28 cellular contexts compared by ENCODE assay signal in the genomic region with DNA sequence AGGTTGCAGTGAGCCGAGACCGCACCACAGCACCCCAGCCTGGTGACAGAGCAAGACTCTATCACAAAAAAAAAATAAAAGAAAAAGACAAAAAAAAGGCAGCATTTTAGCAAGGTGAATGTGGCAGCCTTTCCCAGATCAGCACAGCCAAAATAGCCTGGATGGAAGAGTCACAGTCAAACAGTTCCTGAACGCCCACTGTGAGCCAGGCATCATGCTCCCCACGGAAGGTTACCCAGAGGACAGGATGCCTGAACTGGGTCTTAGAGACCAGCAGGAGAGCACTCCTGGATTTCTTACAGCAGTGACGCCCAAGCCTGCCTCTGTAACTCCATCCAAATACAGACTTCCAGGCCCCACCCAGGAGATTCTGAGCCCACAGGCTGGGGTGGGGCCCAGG. TPM values are rescaled to one million over a fixed set of nuclear protein-coding genes. Genes with fewer than 3 reads are reported as not detected.
A peak's percentile ranks its signal among the peaks of the same experiment; 100 is the strongest.
DNase-seq lines count a peak whose midpoint lies in the region; ATAC-seq, FAIRE-seq and TF ChIP-seq lines count a peak whose summit lies in the region.
"Had no signal": no experiment of that assay in that cellular context is flagged by ENCODE, and none has a peak within 500 bp of the region (broad histone marks: within the 10 kb centered on the region; RNA-seq: fewer than 3 reads in every experiment).

No MANE protein-coding gene starts in this region.

- H3K9me3 Mint-ChIP-seq in activated CD8-positive, alpha-beta T cell treated with anti-CD3 and anti-CD28 coated beads, Interleukin-2, amount 10 ng/mL, durations not matched to agents 7 days and 5 days (ENCODE audit: insufficient read depth), result no peaks in the 10 kb centered on the region
- H3K9me3 Mint-ChIP-seq in activated CD8-positive, alpha-beta T cell treated with anti-CD3 and anti-CD28 coated beads for 36 hours, result no peaks in the 10 kb centered on the region
- H3K9me3 Mint-ChIP-seq in neural crest cell, result no peaks in the 10 kb centered on the region
- H3K9me3 Mint-ChIP-seq: CD4-positive, alpha-beta memory T cell; CD4-positive, CD25-positive, alpha-beta regulatory T cell; CD8-positive, alpha-beta memory T cell had no signal

- CTCF ChIA-PET in activated CD8-positive, alpha-beta T cell treated with anti-CD3 and anti-CD28 coated beads, Interleukin-2, amount 10 ng/mL, durations not matched to agents 7 days and 5 days (lab: Charles Lee), result interaction anchor here (1.0 kb wide), 1 partner anchor 584 kb away, joined by 4 read pairs; no protein-coding TSS in a partner anchor
- CTCF ChIA-PET in activated CD8-positive, alpha-beta T cell treated with anti-CD3 and anti-CD28 coated beads for 36 hours (lab: Charles Lee), result interaction anchor here (1.1 to 1.9 kb wide), 2 partner anchors 256 to 584 kb away, joined by 4 read pairs; no protein-coding TSS in a partner anchor

- H3K36me3 ChIP-seq in Loucy (ENCODE audit: insufficient read depth, low read length), result no peaks in the 10 kb centered on the region

- H2AFZ ChIP-seq in Loucy (ENCODE audit: low read length), result no peak overlapping the region

- TF ChIP-seq CTCF in activated CD8-positive, alpha-beta T cell treated with anti-CD3 and anti-CD28 coated beads for 36 hours (IDR thresholded peaks at IDR 0.05), result no peak
- TF ChIP-seq CTCF in Loucy (conservative IDR thresholded peaks at IDR 0.05; ENCODE audit: low read length) (no peak), neural crest cell (conservative IDR thresholded peaks at IDR 0.05) (no peak)

- no peaks in the 10 kb centered on the region for H3K9me3 ChIP-seq in Loucy (ENCODE audit: insufficient read depth, low read depth, low read length)
- H3K9me3 ChIP-seq: BE2C, BLaER1 had no signal

- H3K27me3 Mint-ChIP-seq in activated CD8-positive, alpha-beta T cell treated with anti-CD3 and anti-CD28 coated beads, Interleukin-2, amount 10 ng/mL, durations not matched to agents 7 days and 5 days (ENCODE audit: low read depth), result no peaks in the 10 kb centered on the region
- H3K27me3 Mint-ChIP-seq in activated CD8-positive, alpha-beta T cell treated with anti-CD3 and anti-CD28 coated beads for 36 hours, result no peaks in the 10 kb centered on the region
- no peaks in the 10 kb centered on the region for H3K27me3 Mint-ChIP-seq in neural crest cell (ENCODE audit: low read depth)
- H3K27me3 Mint-ChIP-seq: CD4-positive, alpha-beta memory T cell; CD4-positive, CD25-positive, alpha-beta regulatory T cell; CD8-positive, alpha-beta memory T cell had no signal

- DNase-seq in activated CD8-positive, alpha-beta T cell treated with anti-CD3 and anti-CD28 coated beads, Interleukin-2, amount 10 ng/mL, durations not matched to agents 7 days and 5 days, result peak; percentile 13
- no peak for DNase-seq in activated CD8-positive, alpha-beta T cell treated with anti-CD3 and anti-CD28 coated beads for 36 hours
- DNase-seq in neural crest cell (ENCODE audit: low read depth, low spot score) (no peak), frontal cortex (ENCODE audit: low spot score in 2 of 2) (no peak)
- DNase-seq: 8988T; ACHN; BE2C; C1 segment of cervical spinal cord; CD4-positive, alpha-beta memory T cell; CD4-positive, CD25-positive, alpha-beta regulatory T cell; CD8-positive, alpha-beta memory T cell; COR-L47; DMS 273 treated with DMSO at 0.1 percent for 48 hours; DMS153; DMS53; DMS79; DND-41; EL; GDM1 had no signal

- H3K4me3 Mint-ChIP-seq in activated CD8-positive, alpha-beta T cell treated with anti-CD3 and anti-CD28 coated beads, Interleukin-2, amount 10 ng/mL, durations not matched to agents 7 days and 5 days, result no peak overlapping the region
- no peak overlapping the region for H3K4me3 Mint-ChIP-seq in activated CD8-positive, alpha-beta T cell treated with anti-CD3 and anti-CD28 coated beads for 36 hours
- peak overlapping the region; percentile 9 for H3K4me3 Mint-ChIP-seq in neural crest cell
- H3K4me3 Mint-ChIP-seq: CD14-positive monocyte; CD4-positive, alpha-beta memory T cell had no signal

- H3K27ac Mint-ChIP-seq in activated CD8-positive, alpha-beta T cell treated with anti-CD3 and anti-CD28 coated beads, Interleukin-2, amount 10 ng/mL, durations not matched to agents 7 days and 5 days, result no peak overlapping the region
- H3K27ac Mint-ChIP-seq in activated CD8-positive, alpha-beta T cell treated with anti-CD3 and anti-CD28 coated beads for 36 hours, result no peak overlapping the region
- H3K27ac Mint-ChIP-seq in neural crest cell (ENCODE audit: unreplicated experiment), result no peak overlapping the region
- H3K27ac Mint-ChIP-seq: CD14-positive monocyte; CD4-positive, alpha-beta memory T cell; CD4-positive, CD25-positive, alpha-beta regulatory T cell; CD8-positive, alpha-beta memory T cell had no signal

- H4K20me1 ChIP-seq in Loucy (ENCODE audit: insufficient read depth, low read length, poor library complexity, severe bottlenecking), result peaks cover 14% of the 10 kb centered on the region

- no peaks in the 10 kb centered on the region for H3K27me3 ChIP-seq in Loucy (ENCODE audit: insufficient read depth, low read length, poor library complexity, severe bottlenecking)
- H3K27me3 ChIP-seq: BE2C, BLaER1 had no signal

- peak overlapping the region; percentile 62 for H3K4me2 ChIP-seq in Loucy (ENCODE audit: low read depth, low read length, poor library complexity, severe bottlenecking)
- H3K4me2 ChIP-seq: BLaER1 had no signal

- H3K9me2 ChIP-seq in Loucy (replicated peaks; ENCODE audit: low read depth, low read length), result no peaks in the 10 kb centered on the region

- POLR2A ChIA-PET in activated CD8-positive, alpha-beta T cell treated with anti-CD3 and anti-CD28 coated beads, Interleukin-2, amount 10 ng/mL, durations not matched to agents 7 days and 5 days (lab: Charles Lee), result no interaction called here
- POLR2A ChIA-PET in activated CD8-positive, alpha-beta T cell treated with anti-CD3 and anti-CD28 coated beads for 36 hours (lab: Charles Lee), result interaction anchor here (1.5 kb wide), 1 partner anchor 247 kb away, joined by 3 read pairs; no protein-coding TSS in a partner anchor

- no peaks in the 10 kb centered on the region for H3F3A ChIP-seq in Loucy (ENCODE audit: low read depth)

- intact Hi-C loops in activated CD8-positive, alpha-beta T cell treated with anti-CD3 and anti-CD28 coated beads for 36 hours (cut with micrococcal nuclease), result no loop called here

- no peak for ATAC-seq in activated CD8-positive, alpha-beta T cell treated with anti-CD3 and anti-CD28 coated beads, Interleukin-2, amount 10 ng/mL, durations not matched to agents 7 days and 5 days
- ATAC-seq in activated CD8-positive, alpha-beta T cell treated with anti-CD3 and anti-CD28 coated beads for 36 hours, result no peak
- no peak for ATAC-seq in GM18511 (IDR thresholded peaks at IDR 0.05; ENCODE audit: unreplicated experiment)
- ATAC-seq: GM12878 had no signal

- FAIRE-seq in frontal cortex (lab: Jason Lieb, UNC), result no peak
- FAIRE-seq: A204.1, GM12892, GM18507, GM19239 had no signal

- H3K4me1 Mint-ChIP-seq in activated CD8-positive, alpha-beta T cell treated with anti-CD3 and anti-CD28 coated beads, Interleukin-2, amount 10 ng/mL, durations not matched to agents 7 days and 5 days (ENCODE audit: low read depth), result peaks cover 36% of the 10 kb centered on the region
- H3K4me1 Mint-ChIP-seq in activated CD8-positive, alpha-beta T cell treated with anti-CD3 and anti-CD28 coated beads for 36 hours (ENCODE audit: low read depth), result peaks cover 23% of the 10 kb centered on the region
- H3K4me1 Mint-ChIP-seq in neural crest cell, result peaks cover 22% of the 10 kb centered on the region

- H3K4me3 ChIP-seq in Loucy (ENCODE audit: low read length, poor library complexity, severe bottlenecking), result peak overlapping the region; percentile 22
- H3K4me3 ChIP-seq: BLaER1, GM12878 had no signal

- peaks cover 17% of the 10 kb centered on the region for H3K36me3 Mint-ChIP-seq in activated CD8-positive, alpha-beta T cell treated with anti-CD3 and anti-CD28 coated beads, Interleukin-2, amount 10 ng/mL, durations not matched to agents 7 days and 5 days (ENCODE audit: low read depth)
- peaks cover 16% of the 10 kb centered on the region for H3K36me3 Mint-ChIP-seq in activated CD8-positive, alpha-beta T cell treated with anti-CD3 and anti-CD28 coated beads for 36 hours (ENCODE audit: low read depth)
- no peaks in the 10 kb centered on the region for H3K36me3 Mint-ChIP-seq in neural crest cell (ENCODE audit: low read depth)

- peaks cover 89% of the 10 kb centered on the region for H3K79me2 ChIP-seq in Loucy (ENCODE audit: insufficient read depth, low read length)

- peak overlapping the region; percentile 48 for H3K9ac ChIP-seq in Loucy (ENCODE audit: low read depth, low read length, poor library complexity, severe bottlenecking)
- H3K9ac ChIP-seq: BLaER1 had no signal

- H3K4me1 ChIP-seq in Loucy (ENCODE audit: insufficient read depth, low read length, poor library complexity, severe bottlenecking), result peaks cover 67% of the 10 kb centered on the region

RNA-seq across cellular contexts. Expression of gene XXYLT1, which starts 4.5 kb away (rescaled TPM):
- total RNA-seq in activated CD8-positive, alpha-beta T cell treated with anti-CD3 and anti-CD28 coated beads, Interleukin-2, amount 10 ng/mL, durations not matched to agents 7 days and 5 days, result 10 to 100 TPM; 10.8 to 13.3 TPM
- 1 to 10 TPM; 8.4 to 9.6 TPM for total RNA-seq in activated CD8-positive, alpha-beta T cell treated with anti-CD3 and anti-CD28 coated beads for 36 hours
- total RNA-seq in neural crest cell (41.1 and 41.2 TPM in 2 replicates), frontal cortex (23.6 TPM)
